Comparison of ENCODE assay signal across 9 cellular contexts in genomic region chr2:217790195-217790594, GRCh38.
A peak's percentile ranks its signal among the peaks of the same experiment; 100 is the strongest.
DNase-seq lines count a peak whose midpoint lies in the region; ATAC-seq and TF ChIP-seq lines count a peak whose summit lies in the region.
"Had no signal": no experiment of that assay in that cellular context is flagged by ENCODE, and none has a peak within 500 bp of the region (broad histone marks: within the 10 kb centered on the region; RNA-seq: fewer than 3 reads in every experiment).

No MANE protein-coding gene starts in this region.

- H3K27me3 ChIP-seq in iPS-20b (ENCODE audit: insufficient read depth, low read length) (peaks cover 11% of the 10 kb centered on the region), uterus (no peaks in the 10 kb centered on the region)

- peak; percentile 63 to 85 (median 78) for ATAC-seq in T-cell (replicated peaks in 1 of 4)
- ATAC-seq in HG03457 (IDR thresholded peaks at IDR 0.05; ENCODE audit: unreplicated experiment), result no peak

- no peaks in the 10 kb centered on the region for H3K36me3 ChIP-seq in iPS-20b (ENCODE audit: insufficient read depth, low read depth, low read length)
- H3K36me3 ChIP-seq in uterus, result no peaks in the 10 kb centered on the region

- TF ChIP-seq POLR2A in uterus (IDR thresholded peaks at IDR 0.05), result no peak

- H3K27me3 Mint-ChIP-seq in T-cell, result no peaks in the 10 kb centered on the region

- DNase-seq in activated T-cell treated with anti-CD3 and anti-CD28 coated beads, Interleukin-2, amount 50 U/mL, for 1 hour, result peak; percentile 29
- DNase-seq in activated T-cell treated with anti-CD3 and anti-CD28 coated beads for 4 hours, result no peak
- DNase-seq in T-cell, result peak in 6 of 34 experiments; percentile 5 to 23 (median 15)
- peak in 1 of 2 donors; percentile 14 for DNase-seq in uterus
- DNase-seq in stimulated activated naive CD4-positive, alpha-beta T cell treated with Interleukin-2 at 50 U/mL for 16 hours (lab: John Stamatoyannopoulos, UW), result no peak
- DNase-seq in amygdala (lab: John Stamatoyannopoulos, UW), result no peak
- DNase-seq: PC-9 had no signal

- H3K27ac ChIP-seq in iPS-20b (ENCODE audit: low read length), result no peak overlapping the region
- peak overlapping the region; percentile 1 to 14 for H3K27ac ChIP-seq in uterus
- H3K27ac ChIP-seq: PC-9 had no signal

- TF ChIP-seq CTCF in uterus (IDR thresholded peaks at IDR 0.05), result no peak

- POLR2A ChIA-PET in T-cell (lab: Charles Lee), result no interaction called here

- no peaks in the 10 kb centered on the region for H3K9me3 ChIP-seq in iPS-20b (ENCODE audit: insufficient read depth, low read depth, low read length)
- no peaks in the 10 kb centered on the region for H3K9me3 ChIP-seq in uterus

- peak overlapping the region; percentile 57; the same call in 1 of the 2 replicates for H3K4me3 ChIP-seq in iPS-20b (ENCODE audit: low read length)
- H3K4me3 ChIP-seq in uterus, result no peak overlapping the region
- H3K4me3 ChIP-seq: PC-9 had no signal

- H3K36me3 Mint-ChIP-seq in T-cell, result no peaks in the 10 kb centered on the region

- intact Hi-C loops in uterus (cut with DNase I; ENCODE audit: low total_unique reads), result no loop called here

- H3K4me1 Mint-ChIP-seq in T-cell, result peaks cover 22 to 35% (median 29%) of the 10 kb centered on the region in 3 donors

- CTCF ChIA-PET in T-cell (lab: Charles Lee), result interaction anchor here (0.5 to 3.5 kb wide), 11 partner anchors 9 to 1123 kb away, joined by 3 to 12 read pairs (median 5); no protein-coding TSS in a partner anchor

- peak overlapping the region; percentile 51 to 77 for H3K27ac Mint-ChIP-seq in T-cell

- no peaks in the 10 kb centered on the region for H3K4me1 ChIP-seq in iPS-20b (ENCODE audit: insufficient read depth, low read length)
- no peaks in the 10 kb centered on the region for H3K4me1 ChIP-seq in uterus

- no peak overlapping the region for H3K9ac ChIP-seq in iPS-20b (ENCODE audit: low read depth, low read length)

- peak overlapping the region; percentile 65 to 85 (median 78) for H3K4me3 Mint-ChIP-seq in T-cell

- H3K9me3 Mint-ChIP-seq in T-cell, result no peaks in the 10 kb centered on the region
